12 cellular contexts compared by ENCODE assay signal in the genomic region with DNA sequence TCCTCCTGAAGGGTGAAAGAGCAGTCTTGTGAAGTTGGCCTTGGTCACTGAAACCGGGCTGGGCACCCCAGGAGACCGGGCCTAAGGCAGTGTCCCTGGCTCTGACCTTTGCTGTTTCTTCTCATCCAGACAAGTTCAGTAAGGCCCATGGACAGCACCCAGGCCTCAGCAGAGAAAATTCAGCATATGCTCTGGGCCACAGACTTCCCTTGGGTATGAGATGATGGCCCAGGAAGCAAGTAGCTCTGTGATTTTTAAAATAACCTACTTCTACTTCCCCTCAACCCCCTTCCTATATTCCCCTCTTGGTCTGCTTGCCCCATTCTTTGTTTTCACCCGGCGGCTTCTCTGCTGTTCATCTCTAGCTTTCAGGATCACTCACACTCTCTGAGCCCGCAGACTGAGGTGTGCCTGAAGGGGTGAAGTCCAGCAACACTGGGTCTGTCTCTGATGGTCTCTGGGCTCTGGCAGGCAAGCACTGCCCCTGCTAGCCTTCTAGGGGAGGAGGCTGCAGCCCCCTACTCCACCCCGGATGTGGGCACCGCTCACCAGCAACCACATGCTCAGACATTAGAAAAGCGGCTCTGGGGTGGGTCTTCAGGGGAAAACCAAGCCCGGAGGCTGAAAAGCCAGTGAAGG. TPM values are rescaled to one million over a fixed set of nuclear protein-coding genes. Genes with fewer than 3 reads are reported as not detected.
DNase-seq lines count a peak whose midpoint lies in the region; ATAC-seq and TF ChIP-seq lines count a peak whose summit lies in the region.
"Had no signal": no experiment of that assay in that cellular context is flagged by ENCODE, and none has a peak within 500 bp of the region (broad histone marks: within the 10 kb centered on the region; RNA-seq: fewer than 3 reads in every experiment).

No MANE protein-coding gene starts in this region.

- no peak overlapping the region for H3K4me2 ChIP-seq in neural progenitor cell

- no peaks in the 10 kb centered on the region for H3K9me3 ChIP-seq in neural progenitor cell (ENCODE audit: low read depth)

- DNase-seq in central memory CD8-positive, alpha-beta T cell (ENCODE audit: low spot score in 2 of 2) = no peak
- DNase-seq in SKM-1 (lab: John Stamatoyannopoulos, UW; ENCODE audit: unreplicated experiment) (no peak), Ammon's horn (ENCODE audit: low spot score) (no peak), NCI-H82 (lab: John Stamatoyannopoulos, UW) (no peak), neural progenitor cell (ENCODE audit: low spot score) (no peak)
- DNase-seq: GOT3; naive thymus-derived CD8-positive, alpha-beta T cell; NCI-H526 treated with DMSO at 0.1 percent for 48 hours had no signal

- H3K4me3 ChIP-seq in neural progenitor cell = no peak overlapping the region

- H3K36me3 Mint-ChIP-seq in central memory CD8-positive, alpha-beta T cell (ENCODE audit: insufficient read depth) = peaks cover 2% of the 10 kb centered on the region
- peaks cover 7% of the 10 kb centered on the region for H3K36me3 Mint-ChIP-seq in neural progenitor cell

- no peaks in the 10 kb centered on the region for H3K79me2 ChIP-seq in neural progenitor cell (ENCODE audit: low read depth)

- H3K9me3 Mint-ChIP-seq in central memory CD8-positive, alpha-beta T cell = no peaks in the 10 kb centered on the region
- peaks cover 2% of the 10 kb centered on the region for H3K9me3 Mint-ChIP-seq in neural progenitor cell
- H3K9me3 Mint-ChIP-seq: naive thymus-derived CD8-positive, alpha-beta T cell had no signal

- peaks cover 7% of the 10 kb centered on the region for H3F3A ChIP-seq in neural progenitor cell (ENCODE audit: low read depth)

- no peaks in the 10 kb centered on the region for H4K20me1 ChIP-seq in neural progenitor cell (ENCODE audit: low read depth)

- peaks cover 20% of the 10 kb centered on the region for H3K4me1 ChIP-seq in neural progenitor cell

- H3K4me1 Mint-ChIP-seq in central memory CD8-positive, alpha-beta T cell = peaks cover 53% of the 10 kb centered on the region
- H3K4me1 Mint-ChIP-seq in neural progenitor cell = peaks cover 16% of the 10 kb centered on the region

- peak overlapping the region; percentile 84 for H3K27ac Mint-ChIP-seq in central memory CD8-positive, alpha-beta T cell (ENCODE audit: low read depth)
- H3K27ac Mint-ChIP-seq in neural progenitor cell = no peak overlapping the region

- H3K36me3 ChIP-seq in neural progenitor cell = no peaks in the 10 kb centered on the region

- no peak overlapping the region for H3K27ac ChIP-seq in neural progenitor cell

- H3K9ac ChIP-seq in neural progenitor cell = no peak overlapping the region

- H2AFZ ChIP-seq in neural progenitor cell (replicated peaks) = no peak overlapping the region

- ATAC-seq in GM19351 (IDR thresholded peaks at IDR 0.05; ENCODE audit: unreplicated experiment) (peak; percentile 42), HG03097 (IDR thresholded peaks at IDR 0.05; ENCODE audit: low FRiP score, unreplicated experiment) (peak; percentile 41)
- peak; percentile 43 for ATAC-seq in central memory CD8-positive, alpha-beta T cell (replicated peaks; ENCODE audit: extremely low read depth, poor library complexity, severe bottlenecking)
- ATAC-seq: naive thymus-derived CD8-positive, alpha-beta T cell had no signal

- H3K27me3 Mint-ChIP-seq in central memory CD8-positive, alpha-beta T cell = peaks cover 13% of the 10 kb centered on the region
- H3K27me3 Mint-ChIP-seq in neural progenitor cell (ENCODE audit: insufficient read depth, low read depth) = peaks cover 2% of the 10 kb centered on the region

- H3K27me3 ChIP-seq in neural progenitor cell = no peaks in the 10 kb centered on the region

- no peak for TF ChIP-seq CTCF in neural progenitor cell (IDR thresholded peaks at IDR 0.05)

- H3K4me3 Mint-ChIP-seq in central memory CD8-positive, alpha-beta T cell = peak overlapping the region; percentile 63
- H3K4me3 Mint-ChIP-seq in neural progenitor cell = no peak overlapping the region

- peak; percentile 46 for TF ChIP-seq POLR2A in GM15510 (IDR thresholded peaks at IDR 0.05; ENCODE audit: borderline replicate concordance, extremely low read depth, insufficient read length)

RNA-seq across cellular contexts. Expression of a gene that starts 2.9 kb away (rescaled TPM):
- total RNA-seq in neural progenitor cell (ENCODE audit: low replicate concordance) = not detected in 2 replicates
- total RNA-seq: fibroblast of lung; naive thymus-derived CD8-positive, alpha-beta T cell had no signal

RNA-seq across cellular contexts. Expression of a gene that starts 24.8 kb away (rescaled TPM):
- total RNA-seq in neural progenitor cell (ENCODE audit: low replicate concordance) = 23.7 and 63.1 TPM in 2 replicates
- total RNA-seq: fibroblast of lung; naive thymus-derived CD8-positive, alpha-beta T cell had no signal
